Comparison of ENCODE assay signal across 31 cellular contexts in the genomic region with DNA sequence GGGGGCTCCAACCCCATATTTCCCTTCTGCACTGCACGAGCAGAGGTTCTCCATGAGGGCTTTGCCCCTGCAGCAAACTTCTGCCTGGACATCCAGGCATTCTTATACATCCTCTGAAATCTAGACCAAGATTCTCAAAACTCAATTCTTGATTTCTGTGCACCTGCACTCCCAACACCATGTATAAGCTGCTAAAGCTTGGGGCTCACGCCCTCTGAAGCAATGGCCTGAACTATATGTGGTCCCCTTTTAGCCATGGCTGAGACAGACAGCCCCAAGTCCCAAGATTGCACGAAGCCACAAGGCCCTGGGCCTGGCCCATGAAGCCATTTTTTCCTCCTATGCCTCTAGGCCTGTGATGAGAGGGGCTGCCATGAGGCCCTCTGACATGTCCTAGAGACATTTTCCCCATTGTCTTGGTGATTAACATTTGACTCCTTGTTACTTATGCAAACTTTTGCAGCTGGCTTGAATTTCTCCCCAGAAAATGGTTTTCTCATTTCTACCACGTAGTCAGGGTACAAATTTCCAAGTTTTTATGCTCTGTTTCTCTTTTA.
"Had no signal": no experiment of that assay in that cellular context is flagged by ENCODE, and none has a peak within 500 bp of the region (broad histone marks: within the 10 kb centered on the region; RNA-seq: fewer than 3 reads in every experiment).

No MANE protein-coding gene starts in this region.

- H3K4me3 ChIP-seq: adrenal gland, body of pancreas, breast epithelium had no signal

- DNase-seq: activated B cell treated with CpG ODN at 0.5 μM for 24 hours; activated CD4-positive, alpha-beta memory T cell treated with anti-CD3 and anti-CD28 coated beads for 36 hours; activated CD4-positive, alpha-beta T cell treated with anti-CD3 and anti-CD28 coated beads for 4 hours; activated CD4-positive, alpha-beta T cell treated with anti-CD3 and anti-CD28 coated beads, Interleukin-2, amount 10 ng/mL, durations not matched to agents 24 days and 14 days; activated CD4-positive, alpha-beta T cell treated with anti-CD3 and anti-CD28 coated beads, Interleukin-2, amount 50 U/mL, for 1 hour; activated CD4-positive, alpha-beta T cell treated with anti-CD3 and anti-CD28 coated beads, Interleukin-2, amount 50 U/mL, for 4 hours; activated CD4-positive, CD25-positive, alpha-beta regulatory T cell treated with anti-CD3 and anti-CD28 coated beads, Interleukin-2, amount 50 U/mL, for 72 hours; activated CD8-positive, alpha-beta memory T cell treated with anti-CD3 and anti-CD28 coated beads, Interleukin-2, amount 50 U/mL, for 4 hours; activated CD8-positive, alpha-beta T cell treated with anti-CD3 and anti-CD28 coated beads for 36 hours; activated effector memory CD4-positive, alpha-beta T cell treated with anti-CD3 and anti-CD28 coated beads, Interleukin-2, amount 50 U/mL, for 16 hours; activated gamma-delta T cell treated with Interleukin-2 at 50 U/mL for 16 hours; activated naive CD4-positive, alpha-beta T cell; activated naive CD4-positive, alpha-beta T cell treated with anti-CD3 and anti-CD28 coated beads for 36 hours; activated naive CD4-positive, alpha-beta T cell treated with anti-CD3 and anti-CD28 coated beads, Interleukin-2, amount 50 U/mL, for 16 hours; activated naive CD8-positive, alpha-beta T cell treated with anti-CD3 and anti-CD28 coated beads for 36 hours; activated T-cell treated with anti-CD3 and anti-CD28 coated beads for 4 hours; activated T-cell treated with anti-CD3 and anti-CD28 coated beads, Interleukin-2, amount 50 U/mL, for 1 hour; activated T-cell treated with anti-CD3 and anti-CD28 coated beads, Interleukin-2, amount 50 U/mL, for 4 hours; activated T-cell treated with anti-CD3 and anti-CD28 coated beads, Interleukin-2, amount 50 U/mL, for 72 hours; adrenal gland; amniotic stem cell; aorta; body of pancreas; brain microvascular endothelial cell; central memory CD4-positive, alpha-beta T cell; T-helper 2 cell; T-helper 9 cell had no signal

- ATAC-seq: activated CD8-positive, alpha-beta T cell treated with anti-CD3 and anti-CD28 coated beads for 36 hours; activated naive CD4-positive, alpha-beta T cell treated with anti-CD3 and anti-CD28 coated beads, Interleukin-2, amount 50 U/mL, for 72 hours; activated T-cell treated with anti-CD3 and anti-CD28 coated beads, Interleukin-2, amount 50 U/mL, for 4 hours; activated T-cell treated with anti-CD3 and anti-CD28 coated beads, Interleukin-2, amount 50 U/mL, for 72 hours; activated T-helper 17 cell treated with anti-CD3 and anti-CD28 coated beads, Interleukin-2, amount 50 U/mL, for 72 hours; body of pancreas had no signal

- H3K36me3 ChIP-seq: adrenal gland, brain microvascular endothelial cell had no signal

- H3K27ac ChIP-seq: adrenal gland, body of pancreas, brain microvascular endothelial cell, breast epithelium, VCaP had no signal

- H3K4me1 ChIP-seq: adrenal gland, body of pancreas, breast epithelium had no signal

- H3K9me3 ChIP-seq: adrenal gland had no signal

- H3K27me3 ChIP-seq: adrenal gland, body of pancreas, brain microvascular endothelial cell, breast epithelium had no signal
